Comparison of ENCODE assay signal across 13 cellular contexts in the genomic region with DNA sequence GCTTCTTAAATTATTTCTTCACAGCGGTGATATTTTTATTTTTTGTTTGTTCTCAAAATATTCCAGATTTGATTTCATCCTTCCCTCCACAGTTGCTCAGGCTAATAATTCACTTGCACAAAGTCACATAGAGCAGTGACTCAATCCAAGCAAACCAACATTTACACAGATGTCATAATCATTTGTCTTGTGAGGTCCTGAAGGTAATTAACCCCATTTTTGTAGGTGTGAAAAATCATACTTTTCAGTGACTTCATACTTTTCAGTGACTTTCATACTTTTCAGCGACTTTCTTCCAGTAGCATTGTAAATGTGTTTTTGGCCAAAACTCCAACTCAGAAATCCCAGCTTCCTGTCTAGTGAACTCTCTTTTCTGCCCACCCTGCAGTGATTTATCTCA. TPM values are rescaled to one million over a fixed set of nuclear protein-coding genes. Genes with fewer than 3 reads are reported as not detected.
A peak's percentile ranks its signal among the peaks of the same experiment; 100 is the strongest.
DNase-seq lines count a peak whose midpoint lies in the region; ATAC-seq, FAIRE-seq and TF ChIP-seq lines count a peak whose summit lies in the region.
"Had no signal": no experiment of that assay in that cellular context is flagged by ENCODE, and none has a peak within 500 bp of the region (broad histone marks: within the 10 kb centered on the region; RNA-seq: fewer than 3 reads in every experiment).

No MANE protein-coding gene starts in this region.

- POLR2A ChIA-PET in WTC11 (lab: Charles Lee) = interaction anchor here (1.7 kb wide), 1 partner anchor 52 kb away, joined by 4 read pairs; no protein-coding TSS in a partner anchor

- TF ChIP-seq CTCF in WTC11 (IDR thresholded peaks at IDR 0.05) (no peak), vagina (IDR thresholded peaks at IDR 0.05) (no peak)

- CTCF ChIA-PET in WTC11 (lab: Charles Lee) = no interaction called here

- FAIRE-seq in GM12892 (lab: Jason Lieb, UNC) = peak; percentile 62

- H3K4me3 Mint-ChIP-seq in WTC11 (no peak overlapping the region), naive B cell (peak overlapping the region in 6 of 8 donors; percentile 23 to 81 (median 56))

- no peaks in the 10 kb centered on the region for H3K9me3 ChIP-seq in vagina

- peaks cover 47% of the 10 kb centered on the region for H3K36me3 Mint-ChIP-seq in WTC11
- H3K36me3 Mint-ChIP-seq in naive B cell = peaks cover 38 to 53% of the 10 kb centered on the region in 2 donors

- peaks cover 25% of the 10 kb centered on the region for H3K4me1 Mint-ChIP-seq in WTC11
- H3K4me1 Mint-ChIP-seq in naive B cell = peaks cover 33 to 40% (median 33%) of the 10 kb centered on the region in 3 donors

- H3K27ac Mint-ChIP-seq in WTC11 = peak overlapping the region; percentile 74
- H3K27ac Mint-ChIP-seq in naive B cell = peak overlapping the region; percentile 68 to 97 (median 90)

- H3K27ac ChIP-seq in vagina = no peak overlapping the region
- H3K27ac ChIP-seq: foreskin keratinocyte had no signal

- no peak for DNase-seq in GM12892 (ENCODE audit: insufficient read length)
- DNase-seq in WTC11 (ENCODE audit: low spot score) = no peak
- no peak for DNase-seq in naive B cell
- DNase-seq in HPDE6-E6E7 (ENCODE audit: extremely low spot score) = no peak
- DNase-seq in stimulated activated CD4-positive, alpha-beta T cell treated with anti-CD3 and anti-CD28 coated beads, Interleukin-15, amount 100 ng/mL, for 24 hours = no peak
- no peak for DNase-seq in NCI-H1930 (lab: John Stamatoyannopoulos, UW)
- no peak for DNase-seq in vagina (ENCODE audit: extremely low spot score in 2 of 2)
- DNase-seq: activated naive CD4-positive, alpha-beta T cell treated with anti-CD3 and anti-CD28 coated beads, Interleukin-2, amount 50 U/mL, for 16 hours; left ventricle myocardium superior; NCI-H1092; NCI-H69 had no signal

- H3K27me3 Mint-ChIP-seq in WTC11 (ENCODE audit: low read depth) (no peaks in the 10 kb centered on the region), naive B cell (no peaks in the 10 kb centered on the region)

- no peaks in the 10 kb centered on the region for H3K4me1 ChIP-seq in vagina

- no peak overlapping the region for H3K4me3 ChIP-seq in vagina

- no peak for TF ChIP-seq POLR2A in GM12892 (IDR thresholded peaks at IDR 0.05; ENCODE audit: low read depth, low read length)
- TF ChIP-seq POLR2A in vagina (IDR thresholded peaks at IDR 0.05) = no peak

- no peaks in the 10 kb centered on the region for H3K36me3 ChIP-seq in vagina

- ATAC-seq in GM19395 (IDR thresholded peaks at IDR 0.05; ENCODE audit: unreplicated experiment) (peak; percentile 41), WTC11 (no peak), naive B cell (ENCODE audit: low read depth in 2 of 2) (no peak)
- ATAC-seq: left ventricle myocardium superior had no signal

- H3K27me3 ChIP-seq in vagina = no peaks in the 10 kb centered on the region
- H3K27me3 ChIP-seq: foreskin keratinocyte had no signal

- intact Hi-C loops in vagina (cut with DNase I) = no loop called here

- H3K9me3 Mint-ChIP-seq in WTC11 (no peaks in the 10 kb centered on the region), naive B cell (no peaks in the 10 kb centered on the region)

TF ChIP-seq in WTC11, 78 proteins besides CTCF, POLR2A, EP300 and RAD21:
- TF ChIP-seq FOXJ3 (CRISPR knock-in tag; IDR thresholded peaks at IDR 0.05; ENCODE audit: borderline replicate concordance) = no peak
- TF ChIP-seq ZBTB21 (CRISPR knock-in tag; IDR thresholded peaks at IDR 0.05; ENCODE audit: borderline replicate concordance) = no peak
- no peak for TF ChIP-seq ZNF219 (CRISPR knock-in tag; IDR thresholded peaks at IDR 0.05; ENCODE audit: borderline replicate concordance)
- TF ChIP-seq ZNF281 (CRISPR knock-in tag; IDR thresholded peaks at IDR 0.05) = no peak
- TF ChIP-seq TP53 (CRISPR knock-in tag; IDR thresholded peaks at IDR 0.05) = no peak
- no peak for TF ChIP-seq TCF7 (CRISPR knock-in tag; IDR thresholded peaks at IDR 0.05; ENCODE audit: low read depth)
- TF ChIP-seq TEAD4 (CRISPR knock-in tag; IDR thresholded peaks at IDR 0.05) = no peak
- TF ChIP-seq ZNF396 (CRISPR knock-in tag; IDR thresholded peaks at IDR 0.05; ENCODE audit: borderline replicate concordance) = no peak
- no peak for TF ChIP-seq NFE2L1 (CRISPR knock-in tag; IDR thresholded peaks at IDR 0.05)
- no peak for TF ChIP-seq MAX (CRISPR knock-in tag; IDR thresholded peaks at IDR 0.05)
- TF ChIP-seq FOXK1 (CRISPR knock-in tag; IDR thresholded peaks at IDR 0.05) = no peak
- TF ChIP-seq ZNF671 (CRISPR knock-in tag; IDR thresholded peaks at IDR 0.05) = no peak
- TF ChIP-seq CREM (CRISPR knock-in tag; IDR thresholded peaks at IDR 0.05) = no peak
- TF ChIP-seq IRF1 (CRISPR knock-in tag; IDR thresholded peaks at IDR 0.05) = no peak
- TF ChIP-seq, protein P1, sequence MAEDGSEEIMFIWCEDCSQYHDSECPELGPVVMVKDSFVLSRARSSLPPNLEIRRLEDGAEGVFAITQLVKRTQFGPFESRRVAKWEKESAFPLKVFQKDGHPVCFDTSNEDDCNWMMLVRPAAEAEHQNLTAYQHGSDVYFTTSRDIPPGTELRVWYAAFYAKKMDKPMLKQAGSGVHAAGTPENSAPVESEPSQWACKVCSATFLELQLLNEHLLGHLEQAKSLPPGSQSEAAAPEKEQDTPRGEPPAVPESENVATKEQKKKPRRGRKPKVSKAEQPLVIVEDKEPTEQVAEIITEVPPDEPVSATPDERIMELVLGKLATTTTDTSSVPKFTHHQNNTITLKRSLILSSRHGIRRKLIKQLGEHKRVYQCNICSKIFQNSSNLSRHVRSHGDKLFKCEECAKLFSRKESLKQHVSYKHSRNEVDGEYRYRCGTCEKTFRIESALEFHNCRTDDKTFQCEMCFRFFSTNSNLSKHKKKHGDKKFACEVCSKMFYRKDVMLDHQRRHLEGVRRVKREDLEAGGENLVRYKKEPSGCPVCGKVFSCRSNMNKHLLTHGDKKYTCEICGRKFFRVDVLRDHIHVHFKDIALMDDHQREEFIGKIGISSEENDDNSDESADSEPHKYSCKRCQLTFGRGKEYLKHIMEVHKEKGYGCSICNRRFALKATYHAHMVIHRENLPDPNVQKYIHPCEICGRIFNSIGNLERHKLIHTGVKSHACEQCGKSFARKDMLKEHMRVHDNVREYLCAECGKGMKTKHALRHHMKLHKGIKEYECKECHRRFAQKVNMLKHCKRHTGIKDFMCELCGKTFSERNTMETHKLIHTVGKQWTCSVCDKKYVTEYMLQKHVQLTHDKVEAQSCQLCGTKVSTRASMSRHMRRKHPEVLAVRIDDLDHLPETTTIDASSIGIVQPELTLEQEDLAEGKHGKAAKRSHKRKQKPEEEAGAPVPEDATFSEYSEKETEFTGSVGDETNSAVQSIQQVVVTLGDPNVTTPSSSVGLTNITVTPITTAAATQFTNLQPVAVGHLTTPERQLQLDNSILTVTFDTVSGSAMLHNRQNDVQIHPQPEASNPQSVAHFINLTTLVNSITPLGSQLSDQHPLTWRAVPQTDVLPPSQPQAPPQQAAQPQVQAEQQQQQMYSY (CRISPR knock-in tag; IDR thresholded peaks at IDR 0.05) = no peak

RNA-seq across cellular contexts. Expression of gene CD200, which starts 32.1 kb away (rescaled TPM):
- polyA plus RNA-seq in GM12892 (2012; ENCODE audit: missing spikeins) = 27.2 TPM
- total RNA-seq in WTC11 (2021) = 46.8 to 56.1 TPM (median 54.1 TPM) in 3 replicates
- 100 to 1,000 TPM; 102 to 329 (median 161) TPM for polyA plus RNA-seq in naive B cell (ENCODE audit: low read depth in 6 of 6)
- 3.9 TPM for total RNA-seq in vagina
